Comparison of ENCODE assay signal across 8 cellular contexts in the genomic region with DNA sequence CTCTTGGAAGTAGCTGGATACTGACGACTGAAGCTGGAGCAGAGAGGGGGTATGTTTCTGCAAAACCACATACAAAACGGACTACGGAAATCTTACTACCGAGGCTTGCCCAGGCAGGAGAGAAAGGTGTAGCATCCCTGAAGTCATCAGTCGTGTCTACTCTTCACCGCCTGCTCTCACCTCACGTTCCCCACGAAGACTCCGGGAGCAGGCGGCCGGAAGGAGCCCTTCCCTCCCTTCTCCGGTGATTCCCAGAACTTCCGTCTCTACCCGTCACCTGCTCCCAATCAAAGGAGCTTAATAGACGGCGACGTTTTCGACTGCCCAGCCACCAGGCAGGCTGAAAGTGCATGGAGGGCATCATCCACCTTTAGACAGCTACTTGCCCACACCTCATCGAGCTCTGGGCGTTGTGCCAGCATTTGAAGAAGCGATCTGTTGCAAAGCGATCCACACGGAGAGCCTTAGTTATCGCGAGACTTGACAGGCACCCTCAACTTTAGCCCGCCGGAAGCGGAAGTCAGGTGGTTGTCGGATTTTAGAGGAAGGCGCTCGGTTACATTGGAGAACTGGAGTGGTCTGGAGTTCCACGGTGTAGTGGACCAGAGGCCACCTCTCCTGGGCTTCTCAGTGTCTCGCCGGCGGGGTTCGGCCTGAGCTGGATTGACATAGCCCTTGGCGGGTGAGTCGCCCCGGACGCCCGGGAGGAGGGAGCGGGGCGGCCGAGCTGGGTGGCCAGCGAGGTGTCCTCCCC.
A peak's percentile ranks its signal among the peaks of the same experiment; 100 is the strongest.
DNase-seq lines count a peak whose midpoint lies in the region; ATAC-seq, FAIRE-seq and TF ChIP-seq lines count a peak whose summit lies in the region.

TSS of gene RAMAC (plus strand) at position 523 of the 754 bp plus-strand sequence. CDS start 2,809 bp downstream, outside the sequence.

- H3K4me1 Mint-ChIP-seq in nephron progenitor cell, result peaks cover 28% of the 10 kb centered on the region
- peaks cover 30% of the 10 kb centered on the region for H3K4me1 Mint-ChIP-seq in stimulated activated naive CD8-positive, alpha-beta T cell treated with anti-CD3 and anti-CD28 coated beads, Interleukin-15, amount 100 ng/mL, for 72 hours

- H3K36me3 Mint-ChIP-seq in nephron progenitor cell (ENCODE audit: low read depth), result peaks cover 51% of the 10 kb centered on the region

- peak within 1 kb of the TSS; percentile 61 for H3K27ac Mint-ChIP-seq in nephron progenitor cell
- H3K27ac Mint-ChIP-seq in stimulated activated naive CD8-positive, alpha-beta T cell treated with anti-CD3 and anti-CD28 coated beads, Interleukin-15, amount 100 ng/mL, for 72 hours, result peak within 1 kb of the TSS; percentile 98 to 99

- FAIRE-seq in H54 (lab: Jason Lieb, UNC), result peak; percentile 72

- peaks cover 5% of the 10 kb centered on the region for H3K27me3 Mint-ChIP-seq in nephron progenitor cell (ENCODE audit: low read depth, poor library complexity)
- no peaks in the 10 kb centered on the region for H3K27me3 Mint-ChIP-seq in stimulated activated naive CD8-positive, alpha-beta T cell treated with anti-CD3 and anti-CD28 coated beads, Interleukin-15, amount 100 ng/mL, for 72 hours

- H3K9me3 ChIP-seq in Loucy (ENCODE audit: insufficient read depth, low read depth, low read length), result no peaks in the 10 kb centered on the region

- peak within 1 kb of the TSS; percentile 98 for H2AFZ ChIP-seq in Loucy (ENCODE audit: low read length)

- H3K36me3 ChIP-seq in Loucy (ENCODE audit: insufficient read depth, low read length), result peaks cover 9% of the 10 kb centered on the region; the same call in 1 of the 2 replicates

- no peaks in the 10 kb centered on the region for H3K27me3 ChIP-seq in Loucy (ENCODE audit: insufficient read depth, low read length, poor library complexity, severe bottlenecking)

- TF ChIP-seq CTCF in Loucy (conservative IDR thresholded peaks at IDR 0.05; ENCODE audit: low read length), result no peak
- TF ChIP-seq CTCF in nephron progenitor cell (IDR thresholded peaks at IDR 0.05), result no peak

- H3K9me3 Mint-ChIP-seq in nephron progenitor cell, result peaks cover 15% of the 10 kb centered on the region
- no peaks in the 10 kb centered on the region for H3K9me3 Mint-ChIP-seq in stimulated activated naive CD8-positive, alpha-beta T cell treated with anti-CD3 and anti-CD28 coated beads, Interleukin-15, amount 100 ng/mL, for 72 hours

- peaks cover 22% of the 10 kb centered on the region for H3K4me1 ChIP-seq in Loucy (ENCODE audit: insufficient read depth, low read length, poor library complexity, severe bottlenecking)

- peak within 1 kb of the TSS; percentile 98 for H3K4me3 Mint-ChIP-seq in nephron progenitor cell
- H3K4me3 Mint-ChIP-seq in stimulated activated naive CD8-positive, alpha-beta T cell treated with anti-CD3 and anti-CD28 coated beads, Interleukin-15, amount 100 ng/mL, for 72 hours, result peak within 1 kb of the TSS; percentile 87 to 99

- DNase-seq in ELF-1 (ENCODE audit: low read depth, low spot score) (peak; percentile 95), H54 (ENCODE audit: insufficient read length, low spot score) (peak; percentile 60), fibroblast of the conjunctiva (ENCODE audit: low read depth) (peak; percentile 94), nephron progenitor cell (peak; percentile 75)
- peak; percentile 85 for DNase-seq in activated effector memory CD4-positive, alpha-beta T cell treated with Interleukin-2 at 50 U/mL for 16 hours
- DNase-seq in stimulated activated naive CD8-positive, alpha-beta T cell treated with anti-CD3 and anti-CD28 coated beads, Interleukin-15, amount 100 ng/mL, for 72 hours, result peak; percentile 87 to 93

- H3K9me2 ChIP-seq in Loucy (replicated peaks; ENCODE audit: low read depth, low read length), result no peaks in the 10 kb centered on the region

- peak; percentile 61 for TF ChIP-seq POLR2A in H54 (IDR thresholded peaks at IDR 0.05; ENCODE audit: low read depth, low read length)
- peak; percentile 77 for TF ChIP-seq POLR2A in Raji (IDR thresholded peaks at IDR 0.05; ENCODE audit: insufficient read depth, low read depth, low read length)

- peaks cover 9% of the 10 kb centered on the region for H4K20me1 ChIP-seq in Loucy (ENCODE audit: insufficient read depth, low read length, poor library complexity, severe bottlenecking)

- H3K9ac ChIP-seq in Loucy (ENCODE audit: low read depth, low read length, poor library complexity, severe bottlenecking), result peak within 1 kb of the TSS; percentile 89

- peak within 1 kb of the TSS; percentile 88 for H3K4me2 ChIP-seq in Loucy (ENCODE audit: low read depth, low read length, poor library complexity, severe bottlenecking)

- peak; percentile 96 for ATAC-seq in stimulated activated naive CD8-positive, alpha-beta T cell treated with anti-CD3 and anti-CD28 coated beads, Interleukin-15, amount 100 ng/mL, for 72 hours

- H3K79me2 ChIP-seq in Loucy (ENCODE audit: insufficient read depth, low read length), result peaks cover 49% of the 10 kb centered on the region

- H3F3A ChIP-seq in Loucy (ENCODE audit: low read depth), result no peaks in the 10 kb centered on the region

- peak within 1 kb of the TSS; percentile 93 for H3K4me3 ChIP-seq in Loucy (ENCODE audit: low read length, poor library complexity, severe bottlenecking)

Comparison
In these comparisons a context has a peak if more than half of its experiments do, and no peak if none do; other contexts are left out.
1. Peak in every context shown above with its lines: DNase-seq, ATAC-seq and H3K4me3 ChIP-seq.